Comparison of ENCODE assay signal across 17 cellular contexts in the genomic region with DNA sequence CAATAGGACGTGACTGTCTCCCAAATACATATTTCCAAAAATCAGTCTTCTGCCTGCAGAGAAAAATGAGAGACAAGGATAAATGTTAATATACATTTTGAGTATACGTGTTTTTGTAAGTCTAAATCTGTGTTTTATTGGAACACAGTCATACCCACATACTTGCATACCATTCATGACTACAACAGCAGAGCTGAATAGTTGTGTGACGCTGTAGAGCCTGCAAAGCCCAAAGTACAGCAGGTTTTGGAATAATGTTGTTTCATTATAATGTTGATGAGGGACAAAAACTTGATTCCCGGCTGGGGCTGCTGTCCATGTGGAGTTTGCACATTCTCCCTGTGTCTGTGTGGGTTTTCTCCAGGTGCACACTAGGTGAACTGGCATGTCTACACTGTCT. TPM values are rescaled to one million over a fixed set of nuclear protein-coding genes. Genes with fewer than 3 reads are reported as not detected.
DNase-seq lines count a peak whose midpoint lies in the region; ATAC-seq, FAIRE-seq and TF ChIP-seq lines count a peak whose summit lies in the region.
"Had no signal": no experiment of that assay in that cellular context is flagged by ENCODE, and none has a peak within 500 bp of the region (broad histone marks: within the 10 kb centered on the region; RNA-seq: fewer than 3 reads in every experiment).

No MANE protein-coding gene starts in this region.

- BruUV-seq in HCT116 (replicated peaks; lab: Mats Ljungman, UMichigan), result no TSS peak

- H3K36me3 Mint-ChIP-seq in activated T-helper 17 cell treated with anti-CD3 and anti-CD28 coated beads, Interleukin-2, amount 50 U/mL, for 72 hours (ENCODE audit: low read depth), result peaks cover 46% of the 10 kb centered on the region

- intact Hi-C loops in HCT116 (cut with micrococcal nuclease), result no loop called here

- TF ChIP-seq POLR2A in HCT116 (IDR thresholded peaks at IDR 0.05; ENCODE audit: borderline replicate concordance, extremely low read depth, insufficient read depth, insufficient read length) (no peak), gastroesophageal sphincter (IDR thresholded peaks at IDR 0.05) (no peak)

- H3K4me1 Mint-ChIP-seq in activated T-helper 17 cell treated with anti-CD3 and anti-CD28 coated beads, Interleukin-2, amount 50 U/mL, for 72 hours, result peaks cover 4% of the 10 kb centered on the region

- no peak for TF ChIP-seq CTCF in HCT116 (IDR thresholded peaks at IDR 0.05 in 2 of 3, conservative IDR thresholded peaks at IDR 0.05 in 1 of 3; ENCODE audit: borderline replicate concordance in 1 of 3, insufficient read depth in 1 of 3, low read depth in 2 of 3, low read length in 2 of 3)
- no peak for TF ChIP-seq CTCF in gastroesophageal sphincter (IDR thresholded peaks at IDR 0.05)

- no peak overlapping the region for H2AFZ ChIP-seq in HCT116 (ENCODE audit: low read depth, low read length, poor library complexity, severe bottlenecking)

- H3K4me3 Mint-ChIP-seq in activated T-helper 17 cell treated with anti-CD3 and anti-CD28 coated beads, Interleukin-2, amount 50 U/mL, for 72 hours, result no peak overlapping the region
- H3K4me3 Mint-ChIP-seq: activated CD8-positive, alpha-beta T cell treated with anti-CD3 and anti-CD28 coated beads, Interleukin-2, amount 10 ng/mL, durations not matched to agents 7 days and 5 days; activated T-helper 1 cell treated with anti-CD3 and anti-CD28 coated beads, Interleukin-12 subunit alpha, Interleukin-12 subunit beta, Interleukin-2, Interleukin-4 antibody, amounts not matched to agents 30 ng/mL and 10 ng/mL and 1 ng/mL, durations not matched to agents 14 hours and 24 hours and 36 hours; CD4-positive, alpha-beta memory T cell; dendritic cell treated with granulocyte-macrophage colony-stimulating factor and Interleukin-4, amounts not matched to agents 40 ng/mL and 50 ng/mL, for 4 days had no signal

- peak overlapping the region; percentile 75 for H3K4me2 ChIP-seq in HCT116 (ENCODE audit: low read length)

- no peak for TF ChIP-seq EP300 in gastroesophageal sphincter (IDR thresholded peaks at IDR 0.05)

- CTCF ChIA-PET in HCT116 (lab: Charles Lee), result interaction anchor here (2.3 kb wide), 1 partner anchor 45 kb away, joined by 10 read pairs; no protein-coding TSS in a partner anchor

- no peak for TF ChIP-seq RAD21 in HCT116 (IDR thresholded peaks at IDR 0.05; ENCODE audit: low read depth)

- no peaks in the 10 kb centered on the region for H3K27me3 Mint-ChIP-seq in activated T-helper 17 cell treated with anti-CD3 and anti-CD28 coated beads, Interleukin-2, amount 50 U/mL, for 72 hours
- H3K27me3 Mint-ChIP-seq: CD4-positive, alpha-beta memory T cell; dendritic cell treated with granulocyte-macrophage colony-stimulating factor and Interleukin-4, amounts not matched to agents 40 ng/mL and 50 ng/mL, for 4 days had no signal

- H3K9me3 Mint-ChIP-seq in activated T-helper 17 cell treated with anti-CD3 and anti-CD28 coated beads, Interleukin-2, amount 50 U/mL, for 72 hours, result no peaks in the 10 kb centered on the region
- H3K9me3 Mint-ChIP-seq: activated T-helper 1 cell treated with anti-CD3 and anti-CD28 coated beads, Interleukin-12 subunit alpha, Interleukin-12 subunit beta, Interleukin-2, Interleukin-4 antibody, amounts not matched to agents 30 ng/mL and 10 ng/mL and 1 ng/mL, durations not matched to agents 14 hours and 24 hours and 36 hours; CD4-positive, alpha-beta memory T cell; dendritic cell treated with granulocyte-macrophage colony-stimulating factor and Interleukin-4, amounts not matched to agents 40 ng/mL and 50 ng/mL, for 4 days had no signal

- no peaks in the 10 kb centered on the region for H4K20me1 ChIP-seq in HCT116 (ENCODE audit: insufficient read depth)

- peak overlapping the region; percentile 0 for H3K27ac Mint-ChIP-seq in activated T-helper 17 cell treated with anti-CD3 and anti-CD28 coated beads, Interleukin-2, amount 50 U/mL, for 72 hours
- H3K27ac Mint-ChIP-seq: activated CD8-positive, alpha-beta T cell treated with anti-CD3 and anti-CD28 coated beads, Interleukin-2, amount 10 ng/mL, durations not matched to agents 7 days and 5 days; activated T-helper 1 cell treated with anti-CD3 and anti-CD28 coated beads, Interleukin-12 subunit alpha, Interleukin-12 subunit beta, Interleukin-2, Interleukin-4 antibody, amounts not matched to agents 30 ng/mL and 10 ng/mL and 1 ng/mL, durations not matched to agents 14 hours and 24 hours and 36 hours; CD4-positive, alpha-beta memory T cell; dendritic cell treated with granulocyte-macrophage colony-stimulating factor and Interleukin-4, amounts not matched to agents 40 ng/mL and 50 ng/mL, for 4 days had no signal

- WGBS in gastroesophageal sphincter (ENCODE audit: low coverage in 1 of 2), 2 donors, result 58 to 81% methylated on average over 3 to 4 of the region's 4 CpGs

- RAD21 ChIA-PET in HCT116 (lab: Charles Lee; ENCODE audit: low non-redundant PET in 1 of 2, low total read pairs in 2 of 2, uncharacterized antibody in 2 of 2, unreplicated experiment in 2 of 2), result no interaction called here

- DNase-seq in HCT116 (ENCODE audit: low read depth, low spot score) (no peak), urothelium cell line (ENCODE audit: low spot score) (peak; percentile 23), DMS53 (lab: John Stamatoyannopoulos, UW) (no peak)
- DNase-seq in stimulated activated CD4-positive, alpha-beta T cell treated with anti-CD3 and anti-CD28 coated beads, Interleukin-4, amount 100 ng/mL, for 24 hours, result no peak
- DNase-seq: activated CD8-positive, alpha-beta T cell treated with anti-CD3 and anti-CD28 coated beads, Interleukin-2, amount 10 ng/mL, durations not matched to agents 7 days and 5 days; CD4-positive, alpha-beta memory T cell; left colon; MG63; NCI-H187 treated with DMSO at 0.1 percent for 48 hours; NCI-H510A had no signal

- peaks cover 30 to 41% of the 10 kb centered on the region in 2 experiments for H3K4me1 ChIP-seq in HCT116 (ENCODE audit: control insufficient read depth in 1 of 2, insufficient read depth in 2 of 2, low read length in 2 of 2)
- peaks cover 12 to 46% (median 19%) of the 10 kb centered on the region in 3 donors for H3K4me1 ChIP-seq in gastroesophageal sphincter

- FAIRE-seq in urothelium cell line (lab: Jason Lieb, UNC), result no peak

- H3K4me3 ChIP-seq in HCT116 (replicated peaks in 1 of 2; ENCODE audit: low read depth in 1 of 2, low read length in 2 of 2) (no peak overlapping the region), gastroesophageal sphincter (no peak overlapping the region)
- H3K4me3 ChIP-seq: MG63, suprapubic skin had no signal

- POLR2A ChIA-PET in HCT116 (lab: Charles Lee), result no interaction called here

- peaks cover 2 to 8% of the 10 kb centered on the region in 2 experiments; a peak in 1 of 4 replicates for H3K36me3 ChIP-seq in HCT116 (ENCODE audit: control insufficient read depth in 1 of 2, insufficient read depth in 2 of 2, low read length in 2 of 2)
- H3K36me3 ChIP-seq in gastroesophageal sphincter, result peaks cover 3 to 41% of the 10 kb centered on the region in 2 donors

- H3K9me3 ChIP-seq in HCT116 (ENCODE audit: control insufficient read depth in 1 of 2, insufficient read depth in 1 of 2, low read depth in 1 of 2, low read length in 2 of 2), result no peaks in the 10 kb centered on the region
- no peaks in the 10 kb centered on the region for H3K9me3 ChIP-seq in gastroesophageal sphincter
- H3K9me3 ChIP-seq: MG63, suprapubic skin had no signal

- no peak overlapping the region for H3K9ac ChIP-seq in HCT116 (ENCODE audit: low read length)

- H3K27me3 ChIP-seq in HCT116 (ENCODE audit: insufficient read depth, low read length), result no peaks in the 10 kb centered on the region
- no peaks in the 10 kb centered on the region for H3K27me3 ChIP-seq in gastroesophageal sphincter
- H3K27me3 ChIP-seq: MG63, suprapubic skin had no signal

- peak overlapping the region; percentile 17; the same call in 1 of the 2 replicates for H3K27ac ChIP-seq in HCT116 (ENCODE audit: low read depth, low read length)
- peak overlapping the region in 3 of 4 donors; percentile 40 to 45 (median 40) for H3K27ac ChIP-seq in gastroesophageal sphincter
- H3K27ac ChIP-seq: suprapubic skin, VCaP had no signal

- ATAC-seq in HCT116 (no peak), gastroesophageal sphincter (no peak), HG03095 (IDR thresholded peaks at IDR 0.05; ENCODE audit: unreplicated experiment) (no peak)
- no peak for ATAC-seq in activated T-helper 17 cell treated with anti-CD3 and anti-CD28 coated beads, Interleukin-2, amount 50 U/mL, for 72 hours (replicated peaks)
- ATAC-seq: activated CD8-positive, alpha-beta T cell treated with anti-CD3 and anti-CD28 coated beads, Interleukin-2, amount 10 ng/mL, durations not matched to agents 7 days and 5 days; left colon had no signal

- no peaks in the 10 kb centered on the region for H3K79me2 ChIP-seq in HCT116 (ENCODE audit: insufficient read depth, low read length)

- H3K9me2 ChIP-seq in HCT116 (ENCODE audit: insufficient read depth), result no peaks in the 10 kb centered on the region

TF ChIP-seq in HCT116, 20 proteins besides CTCF, POLR2A, EP300 and RAD21:
- no peak for TF ChIP-seq ELF1 (IDR thresholded peaks at IDR 0.05; ENCODE audit: borderline replicate concordance, low read depth)

RNA-seq across cellular contexts. Expression of a gene that starts 20.3 kb away (rescaled TPM):
- total RNA-seq in HCT116 (2021; ENCODE audit: unreplicated experiment) (10.7 TPM), gastroesophageal sphincter (10 to 100 TPM; 18.7 to 34.6 (median 31.5) TPM)
- 3.2 and 4.2 TPM in 2 replicates for polyA plus RNA-seq in HCT116 (2012)
- total RNA-seq in activated T-helper 17 cell treated with anti-CD3 and anti-CD28 coated beads, Interleukin-2, amount 50 U/mL, for 72 hours, result 1 to 10 TPM; 3.8 to 6.2 TPM

RNA-seq across cellular contexts. Expression of a gene that starts 23.8 kb away (rescaled TPM):
- 71.0 TPM for total RNA-seq in HCT116 (2021; ENCODE audit: unreplicated experiment)
- polyA plus RNA-seq in HCT116 (2012), result 32.8 and 36.0 TPM in 2 replicates
- 10 to 100 TPM; 53.2 to 58.2 TPM for total RNA-seq in activated T-helper 17 cell treated with anti-CD3 and anti-CD28 coated beads, Interleukin-2, amount 50 U/mL, for 72 hours
- 10 to 100 TPM; 65.0 to 95.9 (median 82.3) TPM for total RNA-seq in gastroesophageal sphincter

RNA-seq across cellular contexts. Expression of a gene that starts 46.3 kb away (rescaled TPM):
- total RNA-seq in HCT116 (2021; ENCODE audit: unreplicated experiment) (2.2 TPM), gastroesophageal sphincter (10 to 100 TPM; 19.3 to 40.4 (median 26.9) TPM)
- polyA plus RNA-seq in HCT116 (2012), result 0.40 and 0.98 TPM in 2 replicates
- 1 to 10 TPM in 1 of 2 donors, under 1 TPM in 1; 0.56 to 5.2 TPM for total RNA-seq in activated T-helper 17 cell treated with anti-CD3 and anti-CD28 coated beads, Interleukin-2, amount 50 U/mL, for 72 hours
- total RNA-seq: CD4-positive, alpha-beta memory T cell had no signal
